In genomic region chr5:69234457-69235268, GRCh38 we compare ENCODE assay signal across 1 cellular context.
TF ChIP-seq lines count a peak whose summit lies in the region.

TSS of gene CDK7 (plus strand) at chr5:69234886. CDS start at chr5:69234976, 90 bp downstream.

TF ChIP-seq in GM23338, 12 proteins besides CTCF, POLR2A, EP300 and RAD21 (continued from another document):
- TF ChIP-seq POLR2AphosphoS5 (IDR thresholded peaks at IDR 0.05; ENCODE audit: low read depth) (peak; percentile 90), ETS1 (IDR thresholded peaks at IDR 0.05) (peak; percentile 72; the same call in 1 of the 2 replicates), NANOG (IDR thresholded peaks at IDR 0.05; ENCODE audit: borderline replicate concordance) (no peak), STAT1 (IDR thresholded peaks at IDR 0.05; ENCODE audit: unreplicated experiment) (no peak), JUNB (IDR thresholded peaks at IDR 0.05; ENCODE audit: unreplicated experiment) (no peak), REST (IDR thresholded peaks at IDR 0.05; ENCODE audit: unreplicated experiment) (no peak), ZNF331 (CRISPR knock-in tag; IDR thresholded peaks at IDR 0.05; ENCODE audit: low read depth) (no peak), EZH2 (IDR thresholded peaks at IDR 0.05; ENCODE audit: low read depth, unreplicated experiment) (no peak), ZNF462 (CRISPR knock-in tag; IDR thresholded peaks at IDR 0.05) (no peak), CREB1 (CRISPR knock-in tag; IDR thresholded peaks at IDR 0.05; ENCODE audit: low read depth) (peak; percentile 66)
